ENCODE assay signal across 11 cellular contexts in the genomic region with DNA sequence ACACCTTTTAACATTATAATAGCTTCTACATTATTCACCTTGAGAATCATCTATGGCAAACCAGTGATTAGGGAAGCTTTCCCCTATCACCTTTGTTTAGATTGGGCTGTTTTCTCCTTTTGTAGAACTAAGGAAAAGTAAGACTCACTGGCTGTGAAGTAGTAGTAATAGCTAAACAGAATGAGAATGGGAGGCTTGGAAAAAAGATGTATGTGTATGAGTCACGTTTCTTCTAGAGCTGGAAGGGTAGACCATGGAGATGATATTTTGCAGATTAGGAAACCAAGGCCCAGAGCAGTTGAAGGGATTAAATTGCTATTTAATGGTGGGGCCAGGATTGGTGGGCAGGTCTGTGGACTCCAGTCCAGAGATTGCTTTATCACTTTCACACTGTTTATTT. TPM values are rescaled to one million over a fixed set of nuclear protein-coding genes. Genes with fewer than 3 reads are reported as not detected.
DNase-seq lines count a peak whose midpoint lies in the region; ATAC-seq, FAIRE-seq and TF ChIP-seq lines count a peak whose summit lies in the region.
"Had no signal": no experiment of that assay in that cellular context is flagged by ENCODE, and none has a peak within 500 bp of the region (broad histone marks: within the 10 kb centered on the region; RNA-seq: fewer than 3 reads in every experiment).

No MANE protein-coding gene starts in this region.

- H3K4me1 ChIP-seq in HepG2 (ENCODE audit: insufficient read depth, low read length) (peaks cover 66% of the 10 kb centered on the region), right lobe of liver (peaks cover 0 to 14% (median 2%) of the 10 kb centered on the region in 4 donors), liver (ENCODE audit: control insufficient read depth in 4 of 4, insufficient read depth in 4 of 4, low read length in 3 of 4) (peaks cover 9 to 32% (median 12%) of the 10 kb centered on the region in 4 donors)

- no peaks in the 10 kb centered on the region; a peak in 1 of 5 replicates for H3K27me3 ChIP-seq in HepG2 (ENCODE audit: control insufficient read depth in 1 of 2, insufficient read depth in 2 of 2, low read length in 2 of 2)
- H3K27me3 ChIP-seq in right lobe of liver, result no peaks in the 10 kb centered on the region
- H3K27me3 ChIP-seq in liver (ENCODE audit: control insufficient read depth in 4 of 4, insufficient read depth in 4 of 4, low read length in 3 of 4), result no peaks in the 10 kb centered on the region

- TF ChIP-seq EP300 in HepG2 (IDR thresholded peaks at IDR 0.05; ENCODE audit: low read depth in 2 of 2, low read length in 2 of 2) (no peak), HepG2 (CRISPR knock-in tag; IDR thresholded peaks at IDR 0.05; ENCODE audit: borderline replicate concordance) (no peak)

- peaks cover 27% of the 10 kb centered on the region for H3K36me3 Mint-ChIP-seq in Calu3 (ENCODE audit: insufficient read depth, unreplicated experiment)
- H3K36me3 Mint-ChIP-seq: IgD-negative memory B cell had no signal

- peaks cover 68% of the 10 kb centered on the region for H3K79me2 ChIP-seq in HepG2 (ENCODE audit: insufficient read depth, low read length)

- H3K4me3 Mint-ChIP-seq in Calu3 (ENCODE audit: low read depth, unreplicated experiment), result no peak overlapping the region
- H3K4me3 Mint-ChIP-seq: T-helper 1 cell treated with Interleukin-12 subunit alpha and Interleukin-12 subunit beta and Interleukin-4 antibody, amounts not matched to agents 30 μg/mL and 1 μg/mL, for 36 hours had no signal

- no peak overlapping the region for H3K27ac Mint-ChIP-seq in Calu3 (ENCODE audit: unreplicated experiment)
- H3K27ac Mint-ChIP-seq: T-helper 1 cell treated with Interleukin-12 subunit alpha and Interleukin-12 subunit beta and Interleukin-4 antibody, amounts not matched to agents 30 μg/mL and 1 μg/mL, for 36 hours had no signal

- no peak for TF ChIP-seq POLR2A in HepG2 (IDR thresholded peaks at IDR 0.05; ENCODE audit: insufficient read depth in 1 of 2, low read depth in 2 of 2, low read length in 2 of 2)
- no peak for TF ChIP-seq POLR2A in right lobe of liver (IDR thresholded peaks at IDR 0.05)

- H3K36me3 ChIP-seq in HepG2 (replicated peaks in 1 of 2; ENCODE audit: control insufficient read depth in 1 of 2, insufficient read depth in 2 of 2, low read length in 2 of 2) (no peaks in the 10 kb centered on the region), right lobe of liver (no peaks in the 10 kb centered on the region), liver (ENCODE audit: control insufficient read depth in 4 of 4, insufficient read depth in 3 of 4, low read depth in 1 of 4, low read length in 3 of 4) (no peaks in the 10 kb centered on the region)

- TF ChIP-seq CTCF in HepG2 (CRISPR knock-in tag; IDR thresholded peaks at IDR 0.05), result no peak
- TF ChIP-seq CTCF in right lobe of liver (IDR thresholded peaks at IDR 0.05), result no peak
- TF ChIP-seq CTCF in astrocyte of the spinal cord (IDR thresholded peaks at IDR 0.05; ENCODE audit: low read depth, low read length), result no peak
- no peak for TF ChIP-seq CTCF in liver (IDR thresholded peaks at IDR 0.05; ENCODE audit: low read depth, low read length, missing input control)
- no peak for TF ChIP-seq CTCF in Calu3 (IDR thresholded peaks at IDR 0.05; ENCODE audit: unreplicated experiment)

- no peak for TF ChIP-seq RAD21 in HepG2 (CRISPR knock-in tag; IDR thresholded peaks at IDR 0.05)
- TF ChIP-seq RAD21 in liver (IDR thresholded peaks at IDR 0.05), result no peak

- H3K9me3 Mint-ChIP-seq in Calu3 (ENCODE audit: low read depth, unreplicated experiment), result no peaks in the 10 kb centered on the region
- H3K9me3 Mint-ChIP-seq: IgD-negative memory B cell; T-helper 1 cell treated with Interleukin-12 subunit alpha and Interleukin-12 subunit beta and Interleukin-4 antibody, amounts not matched to agents 30 μg/mL and 1 μg/mL, for 36 hours had no signal

- BruUV-seq in HepG2 (replicated peaks; lab: Mats Ljungman, UMichigan), result no TSS peak
- BruUV-seq in Calu3 (replicated peaks; lab: Mats Ljungman, UMichigan), result no TSS peak

- in situ Hi-C loops in HepG2 (cut with HindIII; ENCODE audit: extremely low pct_ligation_motif_present, low pct_unique_long_range_greater_than_20kb), result no loop called here
- in situ Hi-C loops in astrocyte of the spinal cord (cut with HindIII; ENCODE audit: low sequenced_read_pairs), result no loop called here

- H3K9ac ChIP-seq in HepG2 (ENCODE audit: insufficient read depth, low read depth, low read length), result peak overlapping the region; percentile 88; the same call in 1 of the 2 replicates
- H3K9ac ChIP-seq in liver (ENCODE audit: low read depth in 1 of 2, low read length in 2 of 2), result no peak overlapping the region

- no peak overlapping the region for H3K27ac ChIP-seq in HepG2 (ENCODE audit: extremely low read length, insufficient read depth, low read length)
- no peak overlapping the region for H3K27ac ChIP-seq in right lobe of liver
- no peak overlapping the region for H3K27ac ChIP-seq in liver (ENCODE audit: low read depth in 1 of 2, low read length in 2 of 2)

- FAIRE-seq in HepG2 (lab: Jason Lieb, UNC), result no peak

- H3K4me3 ChIP-seq in HepG2 (replicated peaks in 1 of 3; ENCODE audit: insufficient read depth in 1 of 3, low read depth in 2 of 3, low read length in 3 of 3) (peak overlapping the region; percentile 96 to 98 (median 98); a peak in 5 of 6 replicates), right lobe of liver (no peak overlapping the region), astrocyte of the spinal cord (ENCODE audit: low read depth, low read length) (peak overlapping the region; percentile 88), liver (ENCODE audit: low read depth in 1 of 3, low read length in 3 of 3) (no peak overlapping the region)

- peak overlapping the region; percentile 77 for H3K4me2 ChIP-seq in HepG2 (ENCODE audit: low read depth, low read length)

- CTCF ChIA-PET in HepG2 (lab: Yijun Ruan, JAX; ENCODE audit: low intra/inter-chr PET ratio, low total read pairs) (no interaction called here), Calu3 (lab: Charles Lee) (no interaction called here)

- no peak overlapping the region for H2AFZ ChIP-seq in HepG2 (ENCODE audit: low read length)

- POLR2A ChIA-PET in HepG2 (lab: Yijun Ruan, JAX), result no interaction called here

- peaks cover 45% of the 10 kb centered on the region for H3K4me1 Mint-ChIP-seq in Calu3 (ENCODE audit: low read depth, unreplicated experiment)

- intact Hi-C loops in HepG2 (cut with micrococcal nuclease; ENCODE audit: unreplicated experiment), result no loop called here
- intact Hi-C loops in right lobe of liver (cut with DNase I), result no loop called here
- intact Hi-C loops in Calu3 (cut with micrococcal nuclease; ENCODE audit: unreplicated experiment), result no loop called here

- ATAC-seq in HepG2 (no peak), right lobe of liver (no peak), GM21423 (IDR thresholded peaks at IDR 0.05; ENCODE audit: unreplicated experiment) (no peak)

- H4K20me1 ChIP-seq in HepG2 (ENCODE audit: insufficient read depth, low read length), result peaks cover 53% of the 10 kb centered on the region

- H3K27me3 Mint-ChIP-seq in Calu3 (ENCODE audit: unreplicated experiment), result no peaks in the 10 kb centered on the region
- H3K27me3 Mint-ChIP-seq: IgD-negative memory B cell had no signal

- DNase-seq in HepG2 (ENCODE audit: low spot score), result no peak
- no peak for DNase-seq in right lobe of liver
- peak; percentile 63 for DNase-seq in astrocyte of the spinal cord (ENCODE audit: low read depth, low spot score)
- DNase-seq in NCI-H2171 treated with DMSO at 0.1 percent for 48 hours (lab: John Stamatoyannopoulos, UW), result no peak
- DNase-seq in Calu3, result no peak
- no peak for DNase-seq in HK-2 (ENCODE audit: unreplicated experiment)
- DNase-seq: stimulated activated CD4-positive, alpha-beta T cell treated with anti-CD3 and anti-CD28 coated beads, Interleukin-2, amount 100 ng/mL, for 24 hours had no signal

- no peaks in the 10 kb centered on the region for H3K9me3 ChIP-seq in HepG2 (ENCODE audit: low read length)
- H3K9me3 ChIP-seq in right lobe of liver, result no peaks in the 10 kb centered on the region
- no peaks in the 10 kb centered on the region for H3K9me3 ChIP-seq in liver (ENCODE audit: control insufficient read depth in 4 of 4, low read length in 3 of 4)

- 25% methylated on average over 1 of the region's 1 CpG for WGBS in HepG2 (ENCODE audit: low lambda C conversion rate)
- 27% methylated on average over 1 of the region's 1 CpG for WGBS in right lobe of liver (ENCODE audit: insufficient coverage, low coverage, low lambda C conversion rate, missing lambda C conversion rate)
- 66% methylated on average over 1 of the region's 1 CpG for WGBS in liver

TF ChIP-seq in HepG2, 621 proteins besides CTCF, POLR2A, EP300 and RAD21 (continues in another document):
- TF ChIP-seq CREB1 (IDR thresholded peaks at IDR 0.05) (no peak), CREB1 (CRISPR knock-in tag; IDR thresholded peaks at IDR 0.05) (peak; percentile 27; the same call in 1 of the 2 replicates)

TF ChIP-seq in liver, 16 proteins besides CTCF, POLR2A, EP300 and RAD21 (continues in another document):
- no peak for TF ChIP-seq JUND (IDR thresholded peaks at IDR 0.05)
- no peak for TF ChIP-seq GABPA (IDR thresholded peaks at IDR 0.05 in 1 of 2, conservative IDR thresholded peaks at IDR 0.05 in 1 of 2)

RNA-seq across cellular contexts. Expression of a gene that starts 2.1 kb away (rescaled TPM):
- total RNA-seq in HepG2 (2016; rRNA removed; fragmentation: Illumina TruSeq; extraction: Trizol), result 17.6 and 27.6 TPM in 2 replicates
- total RNA-seq in HepG2 (2016; cell fraction: cytosol; rRNA removed; fragmentation: Illumina TruSeq; extraction: Trizol; ENCODE audit: low read depth), result 2.0 and 2.7 TPM in 2 replicates
- 18.1 and 27.9 TPM in 2 replicates for total RNA-seq in HepG2 (2016; cell fraction: insoluble cytoplasmic fraction; rRNA removed; fragmentation: Illumina TruSeq; extraction: Trizol)
- total RNA-seq in HepG2 (2016; cell fraction: membrane; rRNA removed; fragmentation: Illumina TruSeq; extraction: Trizol), result 11.9 and 12.4 TPM in 2 replicates
- 25.5 and 27.6 TPM in 2 replicates for total RNA-seq in HepG2 (2016; cell fraction: nucleus; rRNA removed; fragmentation: Illumina TruSeq; extraction: Trizol)
- 11.8 and 14.8 TPM in 2 replicates for polyA plus RNA-seq in HepG2 (2011; rRNA removed)
- 7.2 and 9.3 TPM in 2 replicates for polyA plus RNA-seq in HepG2 (2011; cell fraction: cytosol; rRNA removed)
- 9.0 and 9.5 TPM in 2 replicates for polyA plus RNA-seq in HepG2 (2011; cell fraction: nucleus; rRNA removed)
- polyA plus RNA-seq in HepG2 (2012), result 13.8 and 14.6 TPM in 2 replicates
- polyA plus RNA-seq in HepG2 (2016; cell fraction: cytosol; fragmentation: Illumina TruSeq; extraction: Trizol; ENCODE audit: low read depth), result 1.1 and 1.4 TPM in 2 replicates
- polyA plus RNA-seq in HepG2 (2016; cell fraction: insoluble cytoplasmic fraction; fragmentation: Illumina TruSeq; extraction: Trizol; ENCODE audit: low read depth), result 22.5 and 24.5 TPM in 2 replicates
- 6.5 and 7.3 TPM in 2 replicates for polyA plus RNA-seq in HepG2 (2016; cell fraction: membrane; fragmentation: Illumina TruSeq; extraction: Trizol; ENCODE audit: low read depth)
- polyA plus RNA-seq in HepG2 (2016; cell fraction: nucleus; fragmentation: Illumina TruSeq; extraction: Trizol; ENCODE audit: insufficient read depth, low read depth), result 18.1 and 19.5 TPM in 2 replicates
- polyA minus RNA-seq in HepG2 (2011; rRNA and poly(A)+ RNA removed; ENCODE audit: low replicate concordance), result 14.3 and 32.7 TPM in 2 replicates
- polyA minus RNA-seq in HepG2 (2011; cell fraction: cytosol; rRNA and poly(A)+ RNA removed), result 18.6 and 19.3 TPM in 2 replicates
- polyA minus RNA-seq in HepG2 (2011; cell fraction: nucleus; rRNA and poly(A)+ RNA removed), result 74.9 and 75.8 TPM in 2 replicates
- total RNA-seq in right lobe of liver, result 1 to 10 TPM; 5.1 to 8.2 (median 6.3) TPM
- 10 to 100 TPM in 1 of 2 donors, 1 to 10 TPM in 1; 8.8 to 12.2 TPM for total RNA-seq in liver
- 1 to 10 TPM; 1.8 to 2.6 TPM for polyA plus RNA-seq in liver
- total RNA-seq in Calu3 (2022), result 15.0 and 15.3 TPM in 2 replicates

Comparison
In these comparisons a context has a peak if more than half of its experiments do, and no peak if none do; other contexts are left out.
1. H3K4me3 ChIP-seq: peak in HepG2 (3 of 3) and astrocyte of the spinal cord (single experiment); none in right lobe of liver (0 of 3) and liver (0 of 3).